In the genomic region with DNA sequence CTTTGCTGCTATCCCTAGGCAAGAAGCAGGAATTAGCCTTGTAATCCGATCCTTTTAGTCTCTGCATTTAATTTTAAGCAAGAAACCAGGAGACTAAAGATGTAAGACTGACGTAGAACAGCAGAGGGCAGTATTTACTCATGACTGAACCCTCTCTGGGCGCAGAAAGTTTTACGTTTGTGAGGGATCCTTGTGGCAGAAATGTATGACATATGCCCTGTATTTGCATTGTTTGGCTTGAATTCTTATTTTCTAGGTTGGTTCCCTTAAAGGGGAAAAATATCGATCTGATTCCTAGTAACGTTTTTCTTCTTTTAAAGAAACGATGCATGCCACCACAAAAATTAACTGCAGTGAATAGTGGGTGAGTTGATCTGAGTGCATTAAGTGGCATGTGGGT, we compare ENCODE assay signal across 8 cellular contexts. TPM values are rescaled to one million over a fixed set of nuclear protein-coding genes. Genes with fewer than 3 reads are reported as not detected.
A peak's percentile ranks its signal among the peaks of the same experiment; 100 is the strongest.
DNase-seq lines count a peak whose midpoint lies in the region; ATAC-seq and TF ChIP-seq lines count a peak whose summit lies in the region.

No MANE protein-coding gene starts in this region.

- H3K36me3 ChIP-seq in HUES6 (ENCODE audit: control insufficient read depth, insufficient read depth, low read length) (0 out of 2 replicates have a peak, but pooled peaks cover 3% of the 10 kb centered on the region), smooth muscle cell (ENCODE audit: low read depth) (no peaks in the 10 kb centered on the region)

- H3K4me3 ChIP-seq in HUES6 (ENCODE audit: low read depth, low read length): peak overlapping the region; percentile 7; the same call in 1 of the 2 replicates
- H3K4me3 ChIP-seq in smooth muscle cell: peak overlapping the region; percentile 75

- peak; percentile 46 for ATAC-seq in GM21423 (IDR thresholded peaks at IDR 0.05; ENCODE audit: unreplicated experiment)

- TF ChIP-seq CTCF in smooth muscle cell (IDR thresholded peaks at IDR 0.05; ENCODE audit: borderline replicate concordance, insufficient read depth, poor library complexity, severe bottlenecking): peak; percentile 94

- H3K79me2 ChIP-seq in smooth muscle cell (ENCODE audit: low read depth): peaks cover 13% of the 10 kb centered on the region

- H3K27me3 ChIP-seq in HUES6 (ENCODE audit: control insufficient read depth, insufficient read depth, low read length): peaks cover 29% of the 10 kb centered on the region
- no peaks in the 10 kb centered on the region for H3K27me3 ChIP-seq in smooth muscle cell (ENCODE audit: low read depth)

- peak overlapping the region; percentile 91 for H3K4me2 ChIP-seq in smooth muscle cell

- H3K4me1 ChIP-seq in HUES6 (ENCODE audit: control insufficient read depth, insufficient read depth, low read length) (peaks cover 13% of the 10 kb centered on the region), smooth muscle cell (ENCODE audit: low read depth) (peaks cover 7% of the 10 kb centered on the region)

- no peaks in the 10 kb centered on the region for H3K9me3 ChIP-seq in HUES6 (ENCODE audit: control insufficient read depth, insufficient read depth, low read depth, low read length)
- no peaks in the 10 kb centered on the region for H3K9me3 ChIP-seq in smooth muscle cell (replicated peaks; ENCODE audit: low read depth)

- peaks cover 6% of the 10 kb centered on the region for H3F3A ChIP-seq in smooth muscle cell (ENCODE audit: low read depth)

- WGBS in smooth muscle cell (ENCODE audit: low lambda C conversion rate): 4% methylated on average over 7 of the region's 7 CpGs

- H2AFZ ChIP-seq in smooth muscle cell (ENCODE audit: low read depth): peak overlapping the region; percentile 83

- H3K27ac ChIP-seq in HUES6 (ENCODE audit: low read depth, low read length): no peak overlapping the region
- peak overlapping the region; percentile 58 for H3K27ac ChIP-seq in smooth muscle cell (ENCODE audit: low read depth)

- DNase-seq in activated CD4-positive, alpha-beta T cell treated with anti-CD3 and anti-CD28 coated beads for 48 hours: peak; percentile 19
- no peak for DNase-seq in activated CD4-positive, alpha-beta T cell treated with anti-CD3 and anti-CD28 coated beads for 1 hour
- DNase-seq in NCI-H82 treated with DMSO at 0.1 percent for 48 hours (lab: John Stamatoyannopoulos, UW; ENCODE audit: unreplicated experiment): peak; percentile 74
- peak; percentile 81 for DNase-seq in amniotic stem cell (lab: John Stamatoyannopoulos, UW)
- DNase-seq in iPS-NIHi11 (ENCODE audit: low spot score): peak; percentile 51
- no peak for DNase-seq in smooth muscle cell (lab: John Stamatoyannopoulos, UW; ENCODE audit: unreplicated experiment)

- H3K9ac ChIP-seq in HUES6 (ENCODE audit: low read length) (no peak overlapping the region), smooth muscle cell (ENCODE audit: low read depth) (no peak overlapping the region)

- H4K20me1 ChIP-seq in smooth muscle cell (ENCODE audit: low read depth): no peaks in the 10 kb centered on the region

RNA-seq across cellular contexts. Expression of a gene that starts 1.3 kb away (rescaled TPM):
- 18.3 and 22.9 TPM in 2 replicates for total RNA-seq in smooth muscle cell
- polyA plus RNA-seq in smooth muscle cell: 1.4 and 1.5 TPM in 2 replicates

Comparison
In these comparisons a context has a peak if more than half of its experiments do, and no peak if none do; other contexts are left out.
1. DNase-seq: peak in activated CD4-positive, alpha-beta T cell treated with anti-CD3 and anti-CD28 coated beads for 48 hours (single experiment), NCI-H82 treated with DMSO at 0.1 percent for 48 hours (single experiment), amniotic stem cell (single experiment) and iPS-NIHi11 (single experiment); none in activated CD4-positive, alpha-beta T cell treated with anti-CD3 and anti-CD28 coated beads for 1 hour (single experiment) and smooth muscle cell (single experiment).